ENCODE assay signal across 2 cellular contexts in genomic region chr6:138970159-138970558, GRCh38.
TF ChIP-seq lines count a peak whose summit lies in the region.

No MANE protein-coding gene starts in this region.

TF ChIP-seq in A549, 52 proteins besides CTCF, POLR2A, EP300 and RAD21:
- TF ChIP-seq MYC (IDR thresholded peaks at IDR 0.05; ENCODE audit: borderline replicate concordance, low read length) (no peak), PBX3 (IDR thresholded peaks at IDR 0.05) (no peak), FOSB (CRISPR knock-in tag; IDR thresholded peaks at IDR 0.05) (no peak), SREBF2 (IDR thresholded peaks at IDR 0.05) (no peak), ZNF302 (CRISPR knock-in tag; IDR thresholded peaks at IDR 0.05) (no peak), USF2 (IDR thresholded peaks at IDR 0.05) (no peak), HOXB13 (CRISPR knock-in tag; IDR thresholded peaks at IDR 0.05; ENCODE audit: low read depth) (no peak), ZC3H11A (IDR thresholded peaks at IDR 0.05) (no peak), CBX2 (IDR thresholded peaks at IDR 0.05; ENCODE audit: borderline replicate concordance, low read depth) (no peak), RCOR1 (IDR thresholded peaks at IDR 0.05; ENCODE audit: low read depth, low read length) (no peak), ESRRA (IDR thresholded peaks at IDR 0.05; ENCODE audit: borderline replicate concordance, low read length) (no peak), GATA3 (IDR thresholded peaks at IDR 0.05; ENCODE audit: borderline replicate concordance) (no peak), ZSCAN20 (CRISPR knock-in tag; IDR thresholded peaks at IDR 0.05) (no peak), TFCP2L1 (CRISPR knock-in tag; IDR thresholded peaks at IDR 0.05) (no peak), CHD2 (IDR thresholded peaks at IDR 0.05; ENCODE audit: low read length, partially characterized antibody) (no peak), NPAS2 (CRISPR knock-in tag; IDR thresholded peaks at IDR 0.05; ENCODE audit: borderline replicate concordance) (no peak)
- TF ChIP-seq, protein P1, sequence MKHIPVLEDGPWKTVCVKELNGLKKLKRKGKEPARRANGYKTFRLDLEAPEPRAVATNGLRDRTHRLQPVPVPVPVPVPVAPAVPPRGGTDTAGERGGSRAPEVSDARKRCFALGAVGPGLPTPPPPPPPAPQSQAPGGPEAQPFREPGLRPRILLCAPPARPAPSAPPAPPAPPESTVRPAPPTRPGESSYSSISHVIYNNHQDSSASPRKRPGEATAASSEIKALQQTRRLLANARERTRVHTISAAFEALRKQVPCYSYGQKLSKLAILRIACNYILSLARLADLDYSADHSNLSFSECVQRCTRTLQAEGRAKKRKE (CRISPR knock-in tag; IDR thresholded peaks at IDR 0.05; ENCODE audit: low read depth): no peak
TF ChIP-seq in A549: peak in this region for 0.

TF ChIP-seq in IMR-90, 13 proteins besides CTCF, POLR2A, EP300 and RAD21:
- TF ChIP-seq, protein P2, sequence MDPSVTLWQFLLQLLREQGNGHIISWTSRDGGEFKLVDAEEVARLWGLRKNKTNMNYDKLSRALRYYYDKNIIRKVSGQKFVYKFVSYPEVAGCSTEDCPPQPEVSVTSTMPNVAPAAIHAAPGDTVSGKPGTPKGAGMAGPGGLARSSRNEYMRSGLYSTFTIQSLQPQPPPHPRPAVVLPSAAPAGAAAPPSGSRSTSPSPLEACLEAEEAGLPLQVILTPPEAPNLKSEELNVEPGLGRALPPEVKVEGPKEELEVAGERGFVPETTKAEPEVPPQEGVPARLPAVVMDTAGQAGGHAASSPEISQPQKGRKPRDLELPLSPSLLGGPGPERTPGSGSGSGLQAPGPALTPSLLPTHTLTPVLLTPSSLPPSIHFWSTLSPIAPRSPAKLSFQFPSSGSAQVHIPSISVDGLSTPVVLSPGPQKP (IDR thresholded peaks at IDR 0.05; ENCODE audit: borderline replicate concordance, low read depth, low read length): no peak
- no peak for TF ChIP-seq CHD1 (IDR thresholded peaks at IDR 0.05; ENCODE audit: low read depth, low read length)
- no peak for TF ChIP-seq MAFK (IDR thresholded peaks at IDR 0.05; ENCODE audit: low read depth, low read length)
- no peak for TF ChIP-seq MXI1 (IDR thresholded peaks at IDR 0.05; ENCODE audit: borderline replicate concordance, low read depth, low read length)
- TF ChIP-seq CEBPB (IDR thresholded peaks at IDR 0.05; ENCODE audit: low read depth, low read length): no peak
- TF ChIP-seq NFE2L2 (IDR thresholded peaks at IDR 0.05; ENCODE audit: low read depth, low read length): no peak
- TF ChIP-seq SMC3 (IDR thresholded peaks at IDR 0.05; ENCODE audit: low read depth, low read length): no peak
- TF ChIP-seq FOS (IDR thresholded peaks at IDR 0.05; ENCODE audit: low read depth, low read length): no peak
- TF ChIP-seq RFX5 (IDR thresholded peaks at IDR 0.05; ENCODE audit: low read depth, low read length): no peak
- TF ChIP-seq MAZ (IDR thresholded peaks at IDR 0.05; ENCODE audit: borderline replicate concordance, low read depth, low read length): no peak
- no peak for TF ChIP-seq BHLHE40 (IDR thresholded peaks at IDR 0.05; ENCODE audit: low read depth, low read length)
- no peak for TF ChIP-seq USF2 (IDR thresholded peaks at IDR 0.05; ENCODE audit: low read depth, low read length)
- TF ChIP-seq RCOR1 (IDR thresholded peaks at IDR 0.05; ENCODE audit: insufficient replicate concordance, low read length): no peak
